Comparison of ENCODE assay signal across 16 cellular contexts in the genomic region with DNA sequence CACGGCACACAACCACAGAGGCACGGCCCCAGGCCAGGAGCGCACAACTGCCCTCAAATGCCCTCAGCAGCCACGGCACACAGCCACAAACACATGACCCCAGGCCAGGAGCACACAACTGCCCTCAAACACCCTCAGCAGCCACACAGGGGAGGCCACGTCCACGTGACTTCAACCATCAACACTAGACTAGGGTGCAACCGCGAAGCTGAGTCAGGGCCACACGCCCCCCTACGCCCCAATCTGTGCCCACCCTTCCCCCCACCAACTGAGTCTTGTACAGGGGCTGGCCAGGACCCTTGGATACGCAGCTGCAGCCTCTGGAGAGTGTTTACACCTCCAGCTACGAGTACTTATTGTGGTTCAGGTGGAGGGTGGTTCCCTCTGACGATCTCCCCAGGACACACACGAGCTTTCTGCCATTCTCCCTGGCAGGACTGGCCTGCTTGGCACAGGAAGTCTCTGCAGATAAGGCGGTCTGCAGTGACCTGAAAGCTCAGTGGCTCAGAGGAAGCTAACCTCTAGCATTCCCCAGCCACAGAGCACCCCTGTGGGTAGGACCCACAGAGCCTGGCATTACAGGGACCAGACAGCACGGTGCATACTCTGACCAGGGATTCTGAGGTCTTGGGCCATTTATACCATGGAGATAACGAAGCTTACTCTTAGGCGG. TPM values are rescaled to one million over a fixed set of nuclear protein-coding genes. Genes with fewer than 3 reads are reported as not detected.
A peak's percentile ranks its signal among the peaks of the same experiment; 100 is the strongest.
DNase-seq lines count a peak whose midpoint lies in the region; ATAC-seq, FAIRE-seq and TF ChIP-seq lines count a peak whose summit lies in the region.
"Had no signal": no experiment of that assay in that cellular context is flagged by ENCODE, and none has a peak within 500 bp of the region (broad histone marks: within the 10 kb centered on the region; RNA-seq: fewer than 3 reads in every experiment).

No MANE protein-coding gene starts in this region.

- H3K36me3 ChIP-seq in body of pancreas (replicated peaks in 1 of 2; ENCODE audit: insufficient read depth in 1 of 2, low read depth in 2 of 2) (no peaks in the 10 kb centered on the region), HepG2 (replicated peaks in 1 of 2; ENCODE audit: control insufficient read depth in 1 of 2, insufficient read depth in 2 of 2, low read length in 2 of 2) (peaks cover 0 to 1% of the 10 kb centered on the region in 2 experiments; a peak in 1 of 5 replicates), upper lobe of left lung (no peaks in the 10 kb centered on the region)

- no peaks in the 10 kb centered on the region for H3K9me3 ChIP-seq in body of pancreas
- H3K9me3 ChIP-seq in HepG2 (ENCODE audit: low read length) = no peaks in the 10 kb centered on the region
- H3K9me3 ChIP-seq in upper lobe of left lung = no peaks in the 10 kb centered on the region

- H3K79me2 ChIP-seq in HepG2 (ENCODE audit: insufficient read depth, low read length) = peaks cover 20% of the 10 kb centered on the region

- BruUV-seq in HepG2 (replicated peaks; lab: Mats Ljungman, UMichigan) = no TSS peak
- BruUV-seq in Calu3 (replicated peaks; lab: Mats Ljungman, UMichigan) = no TSS peak

- H3K27me3 ChIP-seq in body of pancreas (no peaks in the 10 kb centered on the region), HepG2 (ENCODE audit: control insufficient read depth in 1 of 2, insufficient read depth in 2 of 2, low read length in 2 of 2) (no peaks in the 10 kb centered on the region; a peak in 2 of 5 replicates), upper lobe of left lung (no peaks in the 10 kb centered on the region)

- H3K27ac ChIP-seq in body of pancreas (peak overlapping the region; percentile 13 to 94 (median 92)), HepG2 (ENCODE audit: extremely low read length, insufficient read depth, low read length) (peak overlapping the region; percentile 17), upper lobe of left lung (peak overlapping the region; percentile 28 to 88 (median 40))

- no peak overlapping the region for H3K27ac Mint-ChIP-seq in activated naive CD8-positive, alpha-beta T cell treated with anti-CD3 and anti-CD28 coated beads, Interleukin-2, amount 50 U/mL, for 24 hours
- no peak overlapping the region for H3K27ac Mint-ChIP-seq in activated naive CD8-positive, alpha-beta T cell treated with anti-CD3 and anti-CD28 coated beads for 36 hours
- H3K27ac Mint-ChIP-seq in Calu3 (ENCODE audit: unreplicated experiment) = no peak overlapping the region
- H3K27ac Mint-ChIP-seq: activated CD4-positive, alpha-beta T cell treated with anti-CD3 and anti-CD28 coated beads for 36 hours had no signal

- TF ChIP-seq POLR2A in body of pancreas (IDR thresholded peaks at IDR 0.05) = no peak
- no peak for TF ChIP-seq POLR2A in HepG2 (IDR thresholded peaks at IDR 0.05; ENCODE audit: insufficient read depth in 1 of 2, low read depth in 2 of 2, low read length in 2 of 2)
- no peak for TF ChIP-seq POLR2A in upper lobe of left lung (IDR thresholded peaks at IDR 0.05)
- no peak for TF ChIP-seq POLR2A in GM12892 (IDR thresholded peaks at IDR 0.05; ENCODE audit: low read depth, low read length)

- 48 to 49% methylated on average over 17 to 18 of the region's 18 CpGs for WGBS in body of pancreas, 2 donors
- 95% methylated on average over 4 of the region's 18 CpGs for WGBS in HepG2 (ENCODE audit: low lambda C conversion rate)
- 57 to 68% methylated on average over 10 to 15 of the region's 18 CpGs for WGBS in upper lobe of left lung, 2 donors

- TF ChIP-seq RAD21 in HepG2 (CRISPR knock-in tag; IDR thresholded peaks at IDR 0.05) = no peak

- no peak for TF ChIP-seq EP300 in HepG2 (IDR thresholded peaks at IDR 0.05; ENCODE audit: low read depth in 2 of 2, low read length in 2 of 2)
- no peak for TF ChIP-seq EP300 in HepG2 (CRISPR knock-in tag; IDR thresholded peaks at IDR 0.05; ENCODE audit: borderline replicate concordance)
- TF ChIP-seq EP300 in upper lobe of left lung (IDR thresholded peaks at IDR 0.05) = no peak

- TF ChIP-seq CTCF in body of pancreas (IDR thresholded peaks at IDR 0.05) (no peak), HepG2 (CRISPR knock-in tag; IDR thresholded peaks at IDR 0.05) (no peak), upper lobe of left lung (IDR thresholded peaks at IDR 0.05) (no peak), Calu3 (IDR thresholded peaks at IDR 0.05; ENCODE audit: unreplicated experiment) (no peak)

- no peak overlapping the region for H2AFZ ChIP-seq in HepG2 (ENCODE audit: low read length)

- H3K4me1 ChIP-seq in body of pancreas (peaks cover 61% of the 10 kb centered on the region), HepG2 (ENCODE audit: insufficient read depth, low read length) (peaks cover 60% of the 10 kb centered on the region), upper lobe of left lung (peaks cover 47 to 69% (median 61%) of the 10 kb centered on the region in 4 donors)

- no peaks in the 10 kb centered on the region for H3K9me3 Mint-ChIP-seq in activated naive CD8-positive, alpha-beta T cell treated with anti-CD3 and anti-CD28 coated beads, Interleukin-2, amount 50 U/mL, for 24 hours
- H3K9me3 Mint-ChIP-seq in activated naive CD8-positive, alpha-beta T cell treated with anti-CD3 and anti-CD28 coated beads for 36 hours = no peaks in the 10 kb centered on the region
- H3K9me3 Mint-ChIP-seq in Calu3 (ENCODE audit: low read depth, unreplicated experiment) = no peaks in the 10 kb centered on the region

- POLR2A ChIA-PET in HepG2 (lab: Yijun Ruan, JAX) = no interaction called here

- no peak for DNase-seq in activated naive CD8-positive, alpha-beta T cell treated with anti-CD3 and anti-CD28 coated beads, Interleukin-2, amount 50 U/mL, for 24 hours
- no peak for DNase-seq in activated naive CD8-positive, alpha-beta T cell treated with anti-CD3 and anti-CD28 coated beads for 36 hours
- DNase-seq in body of pancreas = peak; percentile 45 to 73 (median 66)
- no peak for DNase-seq in HepG2 (ENCODE audit: low spot score)
- no peak for DNase-seq in upper lobe of left lung
- no peak for DNase-seq in Calu3
- no peak for DNase-seq in GM12892 (ENCODE audit: insufficient read length)
- DNase-seq: activated CD4-positive, alpha-beta T cell treated with anti-CD3 and anti-CD28 coated beads for 36 hours; DND-41; hypothalamus; NCI-H2171 treated with DMSO at 0.1 percent for 48 hours had no signal

- no peak overlapping the region for H3K4me2 ChIP-seq in HepG2 (ENCODE audit: low read depth, low read length)

- H3K27me3 Mint-ChIP-seq in activated naive CD8-positive, alpha-beta T cell treated with anti-CD3 and anti-CD28 coated beads, Interleukin-2, amount 50 U/mL, for 24 hours = peaks cover 22% of the 10 kb centered on the region
- no peaks in the 10 kb centered on the region for H3K27me3 Mint-ChIP-seq in activated naive CD8-positive, alpha-beta T cell treated with anti-CD3 and anti-CD28 coated beads for 36 hours
- no peaks in the 10 kb centered on the region for H3K27me3 Mint-ChIP-seq in Calu3 (ENCODE audit: unreplicated experiment)
- H3K27me3 Mint-ChIP-seq: activated CD4-positive, alpha-beta T cell treated with anti-CD3 and anti-CD28 coated beads for 36 hours had no signal

- in situ Hi-C loops in HepG2 (cut with HindIII; ENCODE audit: extremely low pct_ligation_motif_present, low pct_unique_long_range_greater_than_20kb) = no loop called here

- H4K20me1 ChIP-seq in HepG2 (ENCODE audit: insufficient read depth, low read length) = no peaks in the 10 kb centered on the region

- ATAC-seq in activated naive CD8-positive, alpha-beta T cell treated with anti-CD3 and anti-CD28 coated beads, Interleukin-2, amount 50 U/mL, for 24 hours = no peak
- no peak for ATAC-seq in body of pancreas
- no peak for ATAC-seq in HepG2
- ATAC-seq in upper lobe of left lung (ENCODE audit: low FRiP score in 2 of 2) = no peak
- no peak for ATAC-seq in GM21381 (IDR thresholded peaks at IDR 0.05; ENCODE audit: unreplicated experiment)
- ATAC-seq: activated CD4-positive, alpha-beta T cell treated with anti-CD3 and anti-CD28 coated beads for 36 hours had no signal

- H3K4me3 ChIP-seq in body of pancreas (no peak overlapping the region), HepG2 (replicated peaks in 1 of 3; ENCODE audit: insufficient read depth in 1 of 3, low read depth in 2 of 3, low read length in 3 of 3) (no peak overlapping the region), upper lobe of left lung (no peak overlapping the region)

- intact Hi-C loops in body of pancreas (cut with DNase I) = no loop called here
- intact Hi-C loops in HepG2 (cut with micrococcal nuclease; ENCODE audit: unreplicated experiment) = no loop called here
- intact Hi-C loops in Calu3 (cut with micrococcal nuclease; ENCODE audit: unreplicated experiment) = no loop called here

- H3K4me1 Mint-ChIP-seq in activated naive CD8-positive, alpha-beta T cell treated with anti-CD3 and anti-CD28 coated beads, Interleukin-2, amount 50 U/mL, for 24 hours = peaks cover 47% of the 10 kb centered on the region
- H3K4me1 Mint-ChIP-seq in activated naive CD8-positive, alpha-beta T cell treated with anti-CD3 and anti-CD28 coated beads for 36 hours = peaks cover 26% of the 10 kb centered on the region
- H3K4me1 Mint-ChIP-seq in Calu3 (ENCODE audit: low read depth, unreplicated experiment) = peaks cover 36% of the 10 kb centered on the region

- peak overlapping the region; percentile 24 for H3K4me3 Mint-ChIP-seq in activated naive CD8-positive, alpha-beta T cell treated with anti-CD3 and anti-CD28 coated beads, Interleukin-2, amount 50 U/mL, for 24 hours
- no peak overlapping the region for H3K4me3 Mint-ChIP-seq in activated naive CD8-positive, alpha-beta T cell treated with anti-CD3 and anti-CD28 coated beads for 36 hours
- no peak overlapping the region for H3K4me3 Mint-ChIP-seq in Calu3 (ENCODE audit: low read depth, unreplicated experiment)
- H3K4me3 Mint-ChIP-seq: activated CD4-positive, alpha-beta T cell treated with anti-CD3 and anti-CD28 coated beads for 36 hours had no signal

- FAIRE-seq in HepG2 (lab: Jason Lieb, UNC) (no peak), GM12892 (lab: Jason Lieb, UNC) (no peak)
- FAIRE-seq: GM12891 had no signal

- peaks cover 2% of the 10 kb centered on the region for H3K36me3 Mint-ChIP-seq in activated naive CD8-positive, alpha-beta T cell treated with anti-CD3 and anti-CD28 coated beads, Interleukin-2, amount 50 U/mL, for 24 hours (ENCODE audit: low read depth)
- no peaks in the 10 kb centered on the region for H3K36me3 Mint-ChIP-seq in activated naive CD8-positive, alpha-beta T cell treated with anti-CD3 and anti-CD28 coated beads for 36 hours
- peaks cover 24% of the 10 kb centered on the region for H3K36me3 Mint-ChIP-seq in Calu3 (ENCODE audit: insufficient read depth, unreplicated experiment)

- CTCF ChIA-PET in HepG2 (lab: Yijun Ruan, JAX; ENCODE audit: low intra/inter-chr PET ratio, low total read pairs) = no interaction called here
- CTCF ChIA-PET in Calu3 (lab: Charles Lee) = no interaction called here

- no peak overlapping the region for H3K9ac ChIP-seq in HepG2 (ENCODE audit: insufficient read depth, low read depth, low read length)

RNA-seq across cellular contexts. Expression of a gene that starts 2.0 kb away (rescaled TPM):
- total RNA-seq in activated naive CD8-positive, alpha-beta T cell treated with anti-CD3 and anti-CD28 coated beads for 36 hours = 1 to 10 TPM; 2.4 to 2.8 TPM
- 10 to 100 TPM in 1 of 2 donors, 1 to 10 TPM in 1; 8.8 to 11.2 TPM for total RNA-seq in body of pancreas
- total RNA-seq in HepG2 (2016; rRNA removed; fragmentation: Illumina TruSeq; extraction: Trizol) = 0.84 and 2.0 TPM in 2 replicates
- 0.91 and 1.1 TPM in 2 replicates for total RNA-seq in HepG2 (2016; cell fraction: cytosol; rRNA removed; fragmentation: Illumina TruSeq; extraction: Trizol; ENCODE audit: low read depth)
- 0.89 and 1.2 TPM in 2 replicates for total RNA-seq in HepG2 (2016; cell fraction: insoluble cytoplasmic fraction; rRNA removed; fragmentation: Illumina TruSeq; extraction: Trizol)
- 1.9 and 2.7 TPM in 2 replicates for total RNA-seq in HepG2 (2016; cell fraction: membrane; rRNA removed; fragmentation: Illumina TruSeq; extraction: Trizol)
- 1.1 and 3.4 TPM in 2 replicates for total RNA-seq in HepG2 (2016; cell fraction: nucleus; rRNA removed; fragmentation: Illumina TruSeq; extraction: Trizol)
- polyA plus RNA-seq in HepG2 (2011; rRNA removed) = 15.9 and 17.2 TPM in 2 replicates
- polyA plus RNA-seq in HepG2 (2011; cell fraction: cytosol; rRNA removed) = 11.4 and 22.4 TPM in 2 replicates
- polyA plus RNA-seq in HepG2 (2011; cell fraction: nucleus; rRNA removed) = 18.2 and 25.0 TPM in 2 replicates
- 4.5 and 5.3 TPM in 2 replicates for polyA plus RNA-seq in HepG2 (2012)
- 2.1 and 2.2 TPM in 2 replicates for polyA plus RNA-seq in HepG2 (2016; cell fraction: cytosol; fragmentation: Illumina TruSeq; extraction: Trizol; ENCODE audit: low read depth)
- 0.78 and 1.3 TPM in 2 replicates for polyA plus RNA-seq in HepG2 (2016; cell fraction: insoluble cytoplasmic fraction; fragmentation: Illumina TruSeq; extraction: Trizol; ENCODE audit: low read depth)
- polyA plus RNA-seq in HepG2 (2016; cell fraction: membrane; fragmentation: Illumina TruSeq; extraction: Trizol; ENCODE audit: low read depth) = 2.3 and 3.4 TPM in 2 replicates
- 2.2 and 2.5 TPM in 2 replicates for polyA plus RNA-seq in HepG2 (2016; cell fraction: nucleus; fragmentation: Illumina TruSeq; extraction: Trizol; ENCODE audit: insufficient read depth, low read depth)
- 0.87 and 47.8 TPM in 2 replicates for polyA minus RNA-seq in HepG2 (2011; rRNA and poly(A)+ RNA removed; ENCODE audit: low replicate concordance)
- 6.9 and 9.1 TPM in 2 replicates for polyA minus RNA-seq in HepG2 (2011; cell fraction: cytosol; rRNA and poly(A)+ RNA removed)
- polyA minus RNA-seq in HepG2 (2011; cell fraction: nucleus; rRNA and poly(A)+ RNA removed) = 9.3 and 14.0 TPM in 2 replicates
- total RNA-seq in upper lobe of left lung = 10 to 100 TPM; 11.2 to 32.8 (median 28.9) TPM
- total RNA-seq in Calu3 (2022) = 0.66 and 1.8 TPM in 2 replicates
- polyA plus RNA-seq in GM12892 (2012; ENCODE audit: missing spikeins) = 4.1 TPM

RNA-seq across cellular contexts. Expression of a gene that starts 45.6 kb away (rescaled TPM):
- under 1 TPM; 0.14 to 0.37 TPM for total RNA-seq in activated naive CD8-positive, alpha-beta T cell treated with anti-CD3 and anti-CD28 coated beads for 36 hours
- 1 to 10 TPM in 1 of 2 donors, not detected in 1; 1.0 TPM for total RNA-seq in body of pancreas
- 15.2 and 19.7 TPM in 2 replicates for total RNA-seq in HepG2 (2016; rRNA removed; fragmentation: Illumina TruSeq; extraction: Trizol)
- 11.8 and 14.0 TPM in 2 replicates for total RNA-seq in HepG2 (2016; cell fraction: cytosol; rRNA removed; fragmentation: Illumina TruSeq; extraction: Trizol; ENCODE audit: low read depth)
- 14.3 and 19.8 TPM in 2 replicates for total RNA-seq in HepG2 (2016; cell fraction: insoluble cytoplasmic fraction; rRNA removed; fragmentation: Illumina TruSeq; extraction: Trizol)
- 22.2 and 30.5 TPM in 2 replicates for total RNA-seq in HepG2 (2016; cell fraction: membrane; rRNA removed; fragmentation: Illumina TruSeq; extraction: Trizol)
- total RNA-seq in HepG2 (2016; cell fraction: nucleus; rRNA removed; fragmentation: Illumina TruSeq; extraction: Trizol) = 13.6 and 15.7 TPM in 2 replicates
- polyA plus RNA-seq in HepG2 (2011; rRNA removed) = 12.7 and 16.4 TPM in 2 replicates
- polyA plus RNA-seq in HepG2 (2011; cell fraction: cytosol; rRNA removed) = 14.9 and 19.2 TPM in 2 replicates
- 55.4 and 63.5 TPM in 2 replicates for polyA plus RNA-seq in HepG2 (2011; cell fraction: nucleus; rRNA removed)
- 10.5 and 10.7 TPM in 2 replicates for polyA plus RNA-seq in HepG2 (2012)
- 9.9 and 11.3 TPM in 2 replicates for polyA plus RNA-seq in HepG2 (2016; cell fraction: cytosol; fragmentation: Illumina TruSeq; extraction: Trizol; ENCODE audit: low read depth)
- polyA plus RNA-seq in HepG2 (2016; cell fraction: insoluble cytoplasmic fraction; fragmentation: Illumina TruSeq; extraction: Trizol; ENCODE audit: low read depth) = 17.5 and 21.3 TPM in 2 replicates
- polyA plus RNA-seq in HepG2 (2016; cell fraction: membrane; fragmentation: Illumina TruSeq; extraction: Trizol; ENCODE audit: low read depth) = 22.0 and 22.5 TPM in 2 replicates
- 36.9 and 39.6 TPM in 2 replicates for polyA plus RNA-seq in HepG2 (2016; cell fraction: nucleus; fragmentation: Illumina TruSeq; extraction: Trizol; ENCODE audit: insufficient read depth, low read depth)
- 7.5 and 47.4 TPM in 2 replicates for polyA minus RNA-seq in HepG2 (2011; rRNA and poly(A)+ RNA removed; ENCODE audit: low replicate concordance)
- polyA minus RNA-seq in HepG2 (2011; cell fraction: cytosol; rRNA and poly(A)+ RNA removed) = 11.5 and 13.4 TPM in 2 replicates
- polyA minus RNA-seq in HepG2 (2011; cell fraction: nucleus; rRNA and poly(A)+ RNA removed) = 4.2 and 5.7 TPM in 2 replicates
- total RNA-seq in upper lobe of left lung = 10 to 100 TPM in 2 of 6 donors, 1 to 10 TPM in 4; 6.5 to 24.7 (median 8.5) TPM
- 0.26 and 1.1 TPM in 2 replicates for total RNA-seq in Calu3 (2022)
- 7.1 TPM for polyA plus RNA-seq in GM12892 (2012; ENCODE audit: missing spikeins)
- total RNA-seq: activated CD4-positive, alpha-beta T cell treated with anti-CD3 and anti-CD28 coated beads for 36 hours had no signal

RNA-seq across cellular contexts. Expression of a gene that starts 59.3 kb away (rescaled TPM):
- total RNA-seq in activated naive CD8-positive, alpha-beta T cell treated with anti-CD3 and anti-CD28 coated beads for 36 hours = not detected
- total RNA-seq in body of pancreas = not detected
- total RNA-seq in HepG2 (2016; rRNA removed; fragmentation: Illumina TruSeq; extraction: Trizol) = 11.7 and 31.7 TPM in 2 replicates
- total RNA-seq in HepG2 (2016; cell fraction: cytosol; rRNA removed; fragmentation: Illumina TruSeq; extraction: Trizol; ENCODE audit: low read depth) = 6.8 and 8.3 TPM in 2 replicates
- total RNA-seq in HepG2 (2016; cell fraction: insoluble cytoplasmic fraction; rRNA removed; fragmentation: Illumina TruSeq; extraction: Trizol) = 10.2 and 31.7 TPM in 2 replicates
- 10.9 and 11.0 TPM in 2 replicates for total RNA-seq in HepG2 (2016; cell fraction: membrane; rRNA removed; fragmentation: Illumina TruSeq; extraction: Trizol)
- 35.8 and 47.0 TPM in 2 replicates for total RNA-seq in HepG2 (2016; cell fraction: nucleus; rRNA removed; fragmentation: Illumina TruSeq; extraction: Trizol)
- 19.5 and 32.7 TPM in 2 replicates for polyA plus RNA-seq in HepG2 (2011; rRNA removed)
- 9.5 and 22.3 TPM in 2 replicates for polyA plus RNA-seq in HepG2 (2011; cell fraction: cytosol; rRNA removed)
- polyA plus RNA-seq in HepG2 (2011; cell fraction: nucleus; rRNA removed) = 171 and 205 TPM in 2 replicates
- polyA plus RNA-seq in HepG2 (2012) = 20.0 and 28.3 TPM in 2 replicates
- polyA plus RNA-seq in HepG2 (2016; cell fraction: cytosol; fragmentation: Illumina TruSeq; extraction: Trizol; ENCODE audit: low read depth) = 5.5 and 6.2 TPM in 2 replicates
- polyA plus RNA-seq in HepG2 (2016; cell fraction: insoluble cytoplasmic fraction; fragmentation: Illumina TruSeq; extraction: Trizol; ENCODE audit: low read depth) = 14.3 and 20.7 TPM in 2 replicates
- polyA plus RNA-seq in HepG2 (2016; cell fraction: membrane; fragmentation: Illumina TruSeq; extraction: Trizol; ENCODE audit: low read depth) = 8.5 and 9.6 TPM in 2 replicates
- 135 and 137 TPM in 2 replicates for polyA plus RNA-seq in HepG2 (2016; cell fraction: nucleus; fragmentation: Illumina TruSeq; extraction: Trizol; ENCODE audit: insufficient read depth, low read depth)
- polyA minus RNA-seq in HepG2 (2011; rRNA and poly(A)+ RNA removed; ENCODE audit: low replicate concordance) = 66.3 TPM in 1 of 2 replicates, not detected in the other
- 26.5 and 32.3 TPM in 2 replicates for polyA minus RNA-seq in HepG2 (2011; cell fraction: cytosol; rRNA and poly(A)+ RNA removed)
- polyA minus RNA-seq in HepG2 (2011; cell fraction: nucleus; rRNA and poly(A)+ RNA removed) = 88.4 and 113 TPM in 2 replicates
- not detected for total RNA-seq in upper lobe of left lung
- total RNA-seq in Calu3 (2022) = 0.71 and 1.3 TPM in 2 replicates
- not detected for polyA plus RNA-seq in GM12892 (2012; ENCODE audit: missing spikeins)
- total RNA-seq: activated CD4-positive, alpha-beta T cell treated with anti-CD3 and anti-CD28 coated beads for 36 hours; lung microvascular endothelial cell; M059J; osteocyte had no signal

Comparison
In these comparisons a context has a peak if more than half of its experiments do, and no peak if none do; other contexts are left out.
1. DNase-seq: peak in body of pancreas (4 of 4); none in activated naive CD8-positive, alpha-beta T cell treated with anti-CD3 and anti-CD28 coated beads, Interleukin-2, amount 50 U/mL, for 24 hours (single experiment), activated naive CD8-positive, alpha-beta T cell treated with anti-CD3 and anti-CD28 coated beads for 36 hours (single experiment), HepG2 (single experiment), upper lobe of left lung (0 of 2), Calu3 (single experiment) and GM12892 (single experiment).
2. H3K27ac ChIP-seq: peak in every context shown above with its lines; median percentile 92 in body of pancreas; 40 in upper lobe of left lung; 17 in HepG2.